22 cellular contexts compared by ENCODE assay signal in genomic region chr1:200733907-200734306, GRCh38. TPM values are rescaled to one million over a fixed set of nuclear protein-coding genes. Genes with fewer than 3 reads are reported as not detected.
DNase-seq lines count a peak whose midpoint lies in the region; ATAC-seq and TF ChIP-seq lines count a peak whose summit lies in the region.
"Had no signal": no experiment of that assay in that cellular context is flagged by ENCODE, and none has a peak within 500 bp of the region (broad histone marks: within the 10 kb centered on the region; RNA-seq: fewer than 3 reads in every experiment).

No MANE protein-coding gene starts in this region.

- H3K9me3 ChIP-seq in PC-3 (ENCODE audit: low read length) (no peaks in the 10 kb centered on the region), mammary epithelial cell (replicated peaks; ENCODE audit: insufficient read depth, low read length) (no peaks in the 10 kb centered on the region)
- H3K9me3 ChIP-seq: colonic mucosa, heart right ventricle, left ventricle myocardium inferior, psoas muscle, transverse colon had no signal

- H4K20me1 ChIP-seq in PC-3 (ENCODE audit: low read length), result no peaks in the 10 kb centered on the region
- no peaks in the 10 kb centered on the region for H4K20me1 ChIP-seq in mammary epithelial cell (ENCODE audit: insufficient read depth, low read length)

- H3K4me1 Mint-ChIP-seq in activated T-cell treated with anti-CD3 and anti-CD28 coated beads, Interleukin-2, amount 50 U/mL, for 72 hours (ENCODE audit: low read depth), result peaks cover 47% of the 10 kb centered on the region
- peaks cover 27% of the 10 kb centered on the region for H3K4me1 Mint-ChIP-seq in activated T-cell treated with anti-CD3 and anti-CD28 coated beads, Interleukin-2, amount 50 U/mL, for 24 hours (ENCODE audit: low read depth)

- H3K36me3 ChIP-seq in PC-3 (ENCODE audit: low read depth, low read length) (no peaks in the 10 kb centered on the region), mammary epithelial cell (ENCODE audit: insufficient read depth, low read length) (no peaks in the 10 kb centered on the region)
- H3K36me3 ChIP-seq: colonic mucosa, heart right ventricle, left ventricle myocardium inferior, transverse colon had no signal

- peaks cover 0 to 2% of the 10 kb centered on the region in 2 donors for H3K36me3 Mint-ChIP-seq in activated T-cell treated with anti-CD3 and anti-CD28 coated beads, Interleukin-2, amount 50 U/mL, for 72 hours (ENCODE audit: insufficient read depth in 2 of 2)
- peaks cover 2% of the 10 kb centered on the region for H3K36me3 Mint-ChIP-seq in activated T-cell treated with anti-CD3 and anti-CD28 coated beads, Interleukin-2, amount 50 U/mL, for 24 hours (ENCODE audit: low read depth)
- H3K36me3 Mint-ChIP-seq: brain had no signal

- CTCF ChIA-PET in PC-3 (lab: Charles Lee) (no interaction called here), mammary epithelial cell (lab: Charles Lee; ENCODE audit: low non-redundant PET) (no interaction called here)

- H3K27me3 ChIP-seq in PC-3 (ENCODE audit: low read length), result no peaks in the 10 kb centered on the region
- H3K27me3 ChIP-seq in mammary epithelial cell (ENCODE audit: insufficient read depth, low read length), result no peaks in the 10 kb centered on the region
- H3K27me3 ChIP-seq: colonic mucosa, transverse colon had no signal

- H3K4me3 Mint-ChIP-seq in activated T-cell treated with anti-CD3 and anti-CD28 coated beads, Interleukin-2, amount 50 U/mL, for 72 hours, result no peak overlapping the region
- no peak overlapping the region for H3K4me3 Mint-ChIP-seq in activated T-cell treated with anti-CD3 and anti-CD28 coated beads, Interleukin-2, amount 50 U/mL, for 24 hours
- H3K4me3 Mint-ChIP-seq: activated naive CD4-positive, alpha-beta T cell treated with anti-CD3 and anti-CD28 coated beads, Interleukin-2, amount 10 ng/mL, durations not matched to agents 7 days and 5 days; CD4-positive, alpha-beta T cell; stimulated activated naive CD8-positive, alpha-beta T cell treated with anti-CD3 and anti-CD28 coated beads, Interleukin-15, Interleukin-2, amounts not matched to agents 100 ng/mL and 50 ng/mL, for 24 hours had no signal

- ATAC-seq in activated T-cell treated with anti-CD3 and anti-CD28 coated beads, Interleukin-2, amount 50 U/mL, for 72 hours (replicated peaks in 1 of 2), result peak; percentile 87 to 92
- ATAC-seq in PC-3, result peak; percentile 54
- ATAC-seq in HG02571 (IDR thresholded peaks at IDR 0.05; ENCODE audit: unreplicated experiment), result no peak
- ATAC-seq: HCT116, heart right ventricle, psoas muscle had no signal

- H2AFZ ChIP-seq in PC-3 (ENCODE audit: low read length) (peak overlapping the region; percentile 60), mammary epithelial cell (ENCODE audit: low read depth, low read length) (no peak overlapping the region)

- peak; percentile 30 to 56 for DNase-seq in activated T-cell treated with anti-CD3 and anti-CD28 coated beads, Interleukin-2, amount 50 U/mL, for 72 hours
- no peak for DNase-seq in activated T-cell treated with anti-CD3 and anti-CD28 coated beads, Interleukin-2, amount 50 U/mL, for 24 hours
- DNase-seq in PC-3 (peak; percentile 94), mammary epithelial cell (peak; percentile 78), GM03348 (ENCODE audit: low spot score) (no peak), cortex of kidney (lab: John Stamatoyannopoulos, UW) (no peak)
- peak; percentile 12 to 30 for DNase-seq in stimulated activated CD8-positive, alpha-beta memory T cell treated with anti-CD3 and anti-CD28 coated beads, Interleukin-2, amount 100 ng/mL, for 48 hours (ENCODE audit: low read depth in 2 of 2)
- DNase-seq: activated CD8-positive, alpha-beta memory T cell treated with anti-CD3 and anti-CD28 coated beads, Interleukin-2, amount 50 U/mL, for 48 hours; activated naive CD4-positive, alpha-beta T cell treated with anti-CD3 and anti-CD28 coated beads, Interleukin-2, amount 10 ng/mL, durations not matched to agents 7 days and 5 days; CD4-positive, alpha-beta T cell; colonic mucosa; DMS 273 treated with DMSO at 0.1 percent for 48 hours; heart right ventricle; left ventricle myocardium inferior; psoas muscle; RPMI8226; transverse colon had no signal

- H3K27me3 Mint-ChIP-seq in activated T-cell treated with anti-CD3 and anti-CD28 coated beads, Interleukin-2, amount 50 U/mL, for 72 hours (ENCODE audit: low read depth), result peaks cover 17% of the 10 kb centered on the region
- peaks cover 3% of the 10 kb centered on the region for H3K27me3 Mint-ChIP-seq in activated T-cell treated with anti-CD3 and anti-CD28 coated beads, Interleukin-2, amount 50 U/mL, for 24 hours
- H3K27me3 Mint-ChIP-seq: CD4-positive, alpha-beta T cell had no signal

- H3K4me1 ChIP-seq in PC-3 (ENCODE audit: insufficient read depth, low read length) (peaks cover 19% of the 10 kb centered on the region), mammary epithelial cell (ENCODE audit: insufficient read depth, low read length) (peaks cover 8% of the 10 kb centered on the region)
- H3K4me1 ChIP-seq: colonic mucosa had no signal

- H3K4me3 ChIP-seq in PC-3 (ENCODE audit: low read length) (no peak overlapping the region), mammary epithelial cell (replicated peaks in 1 of 3; ENCODE audit: insufficient read depth in 1 of 3, low read depth in 2 of 3, low read length in 3 of 3) (no peak overlapping the region)
- H3K4me3 ChIP-seq: colonic mucosa, heart right ventricle, left ventricle myocardium inferior, psoas muscle, SK-N-MC, transverse colon had no signal

- H3K9me2 ChIP-seq in PC-3 (replicated peaks; ENCODE audit: low read length), result no peaks in the 10 kb centered on the region

- BruUV-seq in PC-3 (replicated peaks; lab: Mats Ljungman, UMichigan) (no TSS peak), mammary epithelial cell (replicated peaks; lab: Mats Ljungman, UMichigan) (no TSS peak)

- 83% methylated on average over 6 of the region's 6 CpGs for WGBS in mammary epithelial cell (ENCODE audit: low coverage, missing lambda C conversion rate)

- POLR2A ChIA-PET in PC-3 (lab: Charles Lee; ENCODE audit: unreplicated experiment), result interaction anchor here (0.6 to 0.8 kb wide), 2 partner anchors 64 to 482 kb away, joined by 4 to 5 read pairs; partner anchors contain the start of gene DDX59

- no peak for TF ChIP-seq CTCF in PC-3 (conservative IDR thresholded peaks at IDR 0.05; ENCODE audit: low read depth, low read length)
- TF ChIP-seq CTCF in mammary epithelial cell (conservative IDR thresholded peaks at IDR 0.05 in 1 of 2, IDR thresholded peaks at IDR 0.05 in 1 of 2; ENCODE audit: extremely low read depth in 1 of 2, insufficient read depth in 1 of 2, low read depth in 1 of 2, low read length in 2 of 2), result no peak

- H3K4me2 ChIP-seq in PC-3 (ENCODE audit: low read length) (peak overlapping the region; percentile 38), mammary epithelial cell (ENCODE audit: insufficient read depth, low read depth, low read length) (no peak overlapping the region)

- H3K27ac Mint-ChIP-seq in activated T-cell treated with anti-CD3 and anti-CD28 coated beads, Interleukin-2, amount 50 U/mL, for 72 hours, result no peak overlapping the region
- no peak overlapping the region for H3K27ac Mint-ChIP-seq in activated T-cell treated with anti-CD3 and anti-CD28 coated beads, Interleukin-2, amount 50 U/mL, for 24 hours
- H3K27ac Mint-ChIP-seq: activated naive CD4-positive, alpha-beta T cell treated with anti-CD3 and anti-CD28 coated beads, Interleukin-2, amount 10 ng/mL, durations not matched to agents 7 days and 5 days; brain; CD4-positive, alpha-beta T cell; stimulated activated naive CD8-positive, alpha-beta T cell treated with anti-CD3 and anti-CD28 coated beads, Interleukin-15, Interleukin-2, amounts not matched to agents 100 ng/mL and 50 ng/mL, for 24 hours had no signal

- intact Hi-C loops in PC-3 (cut with micrococcal nuclease), result no loop called here
- intact Hi-C loops in mammary epithelial cell (cut with micrococcal nuclease), result no loop called here

- in situ Hi-C loops in mammary epithelial cell (cut with MboI; ENCODE audit: low sequenced_read_pairs in 2 of 2), result loop anchor here in 1 of 2 donors (10.0 kb wide), 1 partner anchor 49 kb away; no protein-coding TSS in a partner anchor

- dilution Hi-C loops in mammary epithelial cell (cut with HindIII; ENCODE audit: low sequenced_read_pairs), result no loop called here

- H3K27ac ChIP-seq in PC-3 (ENCODE audit: low read length) (peak overlapping the region; percentile 41), mammary epithelial cell (ENCODE audit: insufficient read depth, low read depth, low read length) (no peak overlapping the region)
- H3K27ac ChIP-seq: colonic mucosa, heart right ventricle, left ventricle myocardium inferior, psoas muscle, SK-N-MC, transverse colon had no signal

- H3K79me2 ChIP-seq in PC-3 (ENCODE audit: low read length), result no peaks in the 10 kb centered on the region
- H3K79me2 ChIP-seq in mammary epithelial cell (ENCODE audit: insufficient read depth, low read length), result peaks cover under 1% of the 10 kb centered on the region

- H3F3A ChIP-seq in PC-3 (ENCODE audit: low read length, unreplicated experiment), result no peaks in the 10 kb centered on the region

- H3K9ac ChIP-seq in PC-3 (ENCODE audit: low read length), result no peak overlapping the region
- no peak overlapping the region for H3K9ac ChIP-seq in mammary epithelial cell (ENCODE audit: insufficient read depth, low read length)

- no peaks in the 10 kb centered on the region for H3K9me3 Mint-ChIP-seq in activated T-cell treated with anti-CD3 and anti-CD28 coated beads, Interleukin-2, amount 50 U/mL, for 72 hours
- no peaks in the 10 kb centered on the region for H3K9me3 Mint-ChIP-seq in activated T-cell treated with anti-CD3 and anti-CD28 coated beads, Interleukin-2, amount 50 U/mL, for 24 hours
- H3K9me3 Mint-ChIP-seq: activated naive CD4-positive, alpha-beta T cell treated with anti-CD3 and anti-CD28 coated beads, Interleukin-2, amount 10 ng/mL, durations not matched to agents 7 days and 5 days; brain; CD4-positive, alpha-beta T cell; stimulated activated naive CD8-positive, alpha-beta T cell treated with anti-CD3 and anti-CD28 coated beads, Interleukin-15, Interleukin-2, amounts not matched to agents 100 ng/mL and 50 ng/mL, for 24 hours had no signal

RNA-seq across cellular contexts. Expression of gene CAMSAP2, which starts 4.8 kb away (rescaled TPM):
- total RNA-seq in activated T-cell treated with anti-CD3 and anti-CD28 coated beads, Interleukin-2, amount 50 U/mL, for 72 hours, result 1 to 10 TPM; 1.3 to 3.1 TPM
- 28.6 and 29.5 TPM in 2 replicates for total RNA-seq in PC-3 (2014; rRNA removed)
- 100 to 1,000 TPM in 1 of 2 donors, 10 to 100 TPM in 1; 79.7 to 118 TPM for total RNA-seq in mammary epithelial cell
- 17.9 TPM for polyA plus RNA-seq in mammary epithelial cell
- polyA minus RNA-seq in mammary epithelial cell, result 107 TPM

Comparison
In these comparisons a context has a peak if more than half of its experiments do, and no peak if none do; other contexts are left out.
1. DNase-seq: peak in activated T-cell treated with anti-CD3 and anti-CD28 coated beads, Interleukin-2, amount 50 U/mL, for 72 hours (2 of 2), PC-3 (single experiment), mammary epithelial cell (single experiment) and stimulated activated CD8-positive, alpha-beta memory T cell treated with anti-CD3 and anti-CD28 coated beads, Interleukin-2, amount 100 ng/mL, for 48 hours (2 of 2); none in activated T-cell treated with anti-CD3 and anti-CD28 coated beads, Interleukin-2, amount 50 U/mL, for 24 hours (single experiment), GM03348 (single experiment) and cortex of kidney (single experiment).